21 cellular contexts compared by ENCODE assay signal in genomic region chr9:121842612-121842978, GRCh38.
DNase-seq lines count a peak whose midpoint lies in the region; ATAC-seq and TF ChIP-seq lines count a peak whose summit lies in the region.
"Had no signal": no experiment of that assay in that cellular context is flagged by ENCODE, and none has a peak within 500 bp of the region (broad histone marks: within the 10 kb centered on the region; RNA-seq: fewer than 3 reads in every experiment).

No MANE protein-coding gene starts in this region.

- H3K27me3 ChIP-seq in IMR-90 (ENCODE audit: control insufficient read depth, insufficient read depth, low read length) = no peaks in the 10 kb centered on the region
- H3K27me3 ChIP-seq in brain microvascular endothelial cell (replicated peaks) = no peaks in the 10 kb centered on the region
- no peaks in the 10 kb centered on the region for H3K27me3 ChIP-seq in neural progenitor cell
- no peaks in the 10 kb centered on the region for H3K27me3 ChIP-seq in MG63
- H3K27me3 ChIP-seq: pancreas, SJCRH30 had no signal

- H3K18ac ChIP-seq in IMR-90 (ENCODE audit: low read depth, low read length) = peak overlapping the region; percentile 75; the same call in 1 of the 2 replicates

- H3K23ac ChIP-seq in IMR-90 (ENCODE audit: low read depth, low read length) = peak overlapping the region; percentile 55; the same call in 1 of the 2 replicates

- no peaks in the 10 kb centered on the region for H3K4me1 Mint-ChIP-seq in neural progenitor cell
- H3K4me1 Mint-ChIP-seq: activated T-helper 17 cell treated with anti-CD3 and anti-CD28 coated beads, Interleukin-2, amount 50 U/mL, for 72 hours had no signal

- H4K91ac ChIP-seq in IMR-90 (ENCODE audit: insufficient read depth, low read depth, low read length) = peak overlapping the region; percentile 43

- peak overlapping the region; percentile 44 for H3K4ac ChIP-seq in IMR-90 (ENCODE audit: low read depth, low read length)

- in situ Hi-C loops in IMR-90 (cut with MboI; ENCODE audit: low sequenced_read_pairs) (no loop called here), brain microvascular endothelial cell (cut with HindIII; ENCODE audit: low pct_ligation_motif_present, low sequenced_read_pairs) (no loop called here)

- H3K27ac ChIP-seq in IMR-90 (ENCODE audit: insufficient read depth, low read length) (peak overlapping the region; percentile 59; the same call in 1 of the 2 replicates), brain microvascular endothelial cell (no peak overlapping the region), neural progenitor cell (no peak overlapping the region)
- H3K27ac ChIP-seq: pancreas, SJCRH30 had no signal

- H3K4me1 ChIP-seq in IMR-90 (ENCODE audit: control insufficient read depth, insufficient read depth, low read length) (peaks cover 22% of the 10 kb centered on the region), neural progenitor cell (no peaks in the 10 kb centered on the region)
- H3K4me1 ChIP-seq: SJCRH30 had no signal

- no peaks in the 10 kb centered on the region for H3K27me3 Mint-ChIP-seq in neural progenitor cell (ENCODE audit: insufficient read depth, low read depth)
- H3K27me3 Mint-ChIP-seq: activated T-helper 17 cell treated with anti-CD3 and anti-CD28 coated beads, Interleukin-2, amount 50 U/mL, for 72 hours; stimulated activated naive CD8-positive, alpha-beta T cell treated with anti-CD3 and anti-CD28 coated beads, Interleukin-15, amount 100 ng/mL, for 72 hours had no signal

- dilution Hi-C loops in IMR-90 (cut with HindIII; ENCODE audit: low sequenced_read_pairs, unreplicated experiment) = no loop called here

- H3F3A ChIP-seq in neural progenitor cell (ENCODE audit: low read depth) = no peaks in the 10 kb centered on the region

- no peak for TF ChIP-seq POLR2A in IMR-90 (IDR thresholded peaks at IDR 0.05; ENCODE audit: low read depth, low read length)

- H2BK15ac ChIP-seq in IMR-90 (ENCODE audit: low read depth, low read length) = peak overlapping the region; percentile 79; the same call in 2 of the 3 replicates

- H3K79me2 ChIP-seq in neural progenitor cell (ENCODE audit: low read depth) = no peaks in the 10 kb centered on the region

- peak; percentile 84 for ATAC-seq in IMR-90 (ENCODE audit: low read depth)
- ATAC-seq in HG02623 (IDR thresholded peaks at IDR 0.05; ENCODE audit: unreplicated experiment) = no peak
- no peak for ATAC-seq in stimulated activated naive CD8-positive, alpha-beta T cell treated with anti-CD3 and anti-CD28 coated beads, Interleukin-15, Interleukin-2, amounts not matched to agents 100 U/mL and 50 U/mL, for 24 hours
- ATAC-seq: activated CD8-positive, alpha-beta memory T cell treated with anti-CD3 and anti-CD28 coated beads, Interleukin-2, amount 10 ng/mL, durations not matched to agents 7 days and 5 days; activated naive CD8-positive, alpha-beta T cell treated with anti-CD3 and anti-CD28 coated beads, Interleukin-2, amount 50 U/mL, for 24 hours; activated T-helper 17 cell treated with anti-CD3 and anti-CD28 coated beads, Interleukin-2, amount 50 U/mL, for 72 hours; pancreas; stimulated activated naive CD8-positive, alpha-beta T cell treated with anti-CD3 and anti-CD28 coated beads, Interleukin-15, amount 100 ng/mL, for 72 hours had no signal

- H2AFZ ChIP-seq in IMR-90 (replicated peaks; ENCODE audit: low read length, poor library complexity) (no peak overlapping the region), neural progenitor cell (replicated peaks) (no peak overlapping the region)

- peak overlapping the region; percentile 70 for H2BK120ac ChIP-seq in IMR-90 (ENCODE audit: low read depth, low read length)

- peak overlapping the region; percentile 79; the same call in 1 of the 2 replicates for H2AK5ac ChIP-seq in IMR-90 (ENCODE audit: low read depth, low read length)

- H3K9ac ChIP-seq in IMR-90 (ENCODE audit: low read depth, low read length) (no peak overlapping the region), neural progenitor cell (no peak overlapping the region)

- peaks cover 16% of the 10 kb centered on the region for H3K9me3 Mint-ChIP-seq in neural progenitor cell

- no peaks in the 10 kb centered on the region for H3K36me3 ChIP-seq in IMR-90 (ENCODE audit: control insufficient read depth, insufficient read depth, low read length)
- no peaks in the 10 kb centered on the region for H3K36me3 ChIP-seq in brain microvascular endothelial cell (replicated peaks)
- H3K36me3 ChIP-seq in neural progenitor cell = no peaks in the 10 kb centered on the region
- no peaks in the 10 kb centered on the region for H3K36me3 ChIP-seq in MG63
- H3K36me3 ChIP-seq: pancreas, SJCRH30 had no signal

- CTCF ChIA-PET in IMR-90 (lab: Yijun Ruan, JAX) = interaction anchor here (0.7 to 1.5 kb wide), 3 partner anchors 19 to 142 kb away, joined by 3 read pairs; no protein-coding TSS in a partner anchor

- no peak overlapping the region; the same call in 1 of the 2 replicates for H4K5ac ChIP-seq in IMR-90 (ENCODE audit: low read depth, low read length)

- no peak overlapping the region for H3K56ac ChIP-seq in IMR-90 (ENCODE audit: extremely low read depth, insufficient read depth, low read length)

- intact Hi-C loops in IMR-90 (cut with micrococcal nuclease) = no loop called here

- no peak overlapping the region for H2AK9ac ChIP-seq in IMR-90 (replicated peaks; ENCODE audit: low read depth, low read length, poor library complexity)

- H3K9me1 ChIP-seq in IMR-90 (ENCODE audit: insufficient read depth, low read length) = peaks cover 22% of the 10 kb centered on the region

- H2BK5ac ChIP-seq in IMR-90 (ENCODE audit: low read depth, low read length, poor library complexity, severe bottlenecking) = peak overlapping the region; percentile 57

- BruUV-seq in IMR-90 (replicated peaks; lab: Mats Ljungman, UMichigan) = no TSS peak

- peak overlapping the region; percentile 39; the same call in 1 of the 2 replicates for H3K14ac ChIP-seq in IMR-90 (replicated peaks; ENCODE audit: low read depth, low read length)

- no peaks in the 10 kb centered on the region for H3K9me3 ChIP-seq in IMR-90 (ENCODE audit: control insufficient read depth, insufficient read depth, low read length)
- H3K9me3 ChIP-seq in neural progenitor cell (ENCODE audit: low read depth) = no peaks in the 10 kb centered on the region
- peaks cover 2% of the 10 kb centered on the region; the same call in 1 of the 2 replicates for H3K9me3 ChIP-seq in MG63
- H3K9me3 ChIP-seq: pancreas, SJCRH30 had no signal

- TF ChIP-seq CTCF in IMR-90 (conservative IDR thresholded peaks at IDR 0.05; ENCODE audit: low read depth, low read length) (no peak), brain microvascular endothelial cell (IDR thresholded peaks at IDR 0.05; ENCODE audit: low read depth, low read length, missing control alignments) (no peak), neural progenitor cell (IDR thresholded peaks at IDR 0.05) (no peak)

- no peaks in the 10 kb centered on the region for H4K20me1 ChIP-seq in IMR-90 (ENCODE audit: insufficient read depth, low read length)
- no peaks in the 10 kb centered on the region for H4K20me1 ChIP-seq in neural progenitor cell (ENCODE audit: low read depth)

- no peak overlapping the region for H3K4me3 ChIP-seq in IMR-90 (ENCODE audit: insufficient read depth, low read depth, low read length)
- H3K4me3 ChIP-seq in brain microvascular endothelial cell (ENCODE audit: low read depth, low read length) = no peak overlapping the region
- no peak overlapping the region for H3K4me3 ChIP-seq in neural progenitor cell
- H3K4me3 ChIP-seq in MG63 = no peak overlapping the region
- H3K4me3 ChIP-seq: pancreas, SJCRH30 had no signal

- POLR2A ChIA-PET in IMR-90 (lab: Charles Lee; ENCODE audit: unreplicated experiment) = no interaction called here

- H3K4me2 ChIP-seq in IMR-90 (ENCODE audit: low read depth, low read length) (peak overlapping the region; percentile 21; the same call in 1 of the 2 replicates), neural progenitor cell (no peak overlapping the region)

- DNase-seq in AG08396 (ENCODE audit: low spot score) = peak; percentile 58
- DNase-seq in IMR-90 = peak; percentile 87
- DNase-seq in brain microvascular endothelial cell = peak; percentile 61
- DNase-seq in hepatic stellate cell (ENCODE audit: low spot score) = peak; percentile 76
- no peak for DNase-seq in stimulated activated naive CD8-positive, alpha-beta T cell treated with anti-CD3 and anti-CD28 coated beads, Interleukin-15, Interleukin-2, amounts not matched to agents 100 U/mL and 50 U/mL, for 24 hours
- no peak for DNase-seq in neural progenitor cell (ENCODE audit: low spot score)
- no peak for DNase-seq in MG63
- DNase-seq: activated naive CD8-positive, alpha-beta T cell treated with anti-CD3 and anti-CD28 coated beads, Interleukin-2, amount 50 U/mL, for 24 hours; effector memory CD4-positive, alpha-beta T cell; H7; KBM-7; NCI-H1092; NCI-H2081 treated with DMSO at 0.1 percent for 48 hours; NCI-H526 treated with DMSO at 0.1 percent for 48 hours; pancreas; SJCRH30; stimulated activated CD4-positive, alpha-beta T cell treated with anti-CD3 and anti-CD28 coated beads, Interleukin-1b, Interleukin-23, amount 100 ng/mL, for 48 hours; stimulated activated naive CD8-positive, alpha-beta T cell treated with anti-CD3 and anti-CD28 coated beads, Interleukin-15, amount 100 ng/mL, for 72 hours had no signal

- H3K36me3 Mint-ChIP-seq in neural progenitor cell = no peaks in the 10 kb centered on the region
- H3K36me3 Mint-ChIP-seq: activated CD8-positive, alpha-beta memory T cell treated with anti-CD3 and anti-CD28 coated beads, Interleukin-2, amount 10 ng/mL, durations not matched to agents 7 days and 5 days had no signal

- no peaks in the 10 kb centered on the region for H3K79me1 ChIP-seq in IMR-90 (ENCODE audit: low read depth in 1 of 2, low read length in 2 of 2)

- H4K8ac ChIP-seq in IMR-90 (ENCODE audit: low read depth in 2 of 2, low read length in 2 of 2) = peak overlapping the region in 1 of 2 experiments; percentile 41; a peak in 1 of 4 replicates

- no peak for TF ChIP-seq RAD21 in IMR-90 (IDR thresholded peaks at IDR 0.05; ENCODE audit: low read length)

- no peak overlapping the region for H3K27ac Mint-ChIP-seq in neural progenitor cell
- H3K27ac Mint-ChIP-seq: activated CD8-positive, alpha-beta memory T cell treated with anti-CD3 and anti-CD28 coated beads, Interleukin-2, amount 10 ng/mL, durations not matched to agents 7 days and 5 days; activated naive CD8-positive, alpha-beta T cell treated with anti-CD3 and anti-CD28 coated beads, Interleukin-2, amount 50 U/mL, for 24 hours; activated T-helper 17 cell treated with anti-CD3 and anti-CD28 coated beads, Interleukin-2, amount 50 U/mL, for 72 hours; stimulated activated naive CD8-positive, alpha-beta T cell treated with anti-CD3 and anti-CD28 coated beads, Interleukin-15, amount 100 ng/mL, for 72 hours had no signal

- H2BK20ac ChIP-seq in IMR-90 (ENCODE audit: low read depth, low read length) = peak overlapping the region; percentile 89

- no CpG with 5 or more reads among the region's 2 CpGs for WGBS in IMR-90 (ENCODE audit: extremely low coverage in 2 of 2, insufficient read length in 1 of 2), 2 experiments

- H3K4me3 Mint-ChIP-seq in neural progenitor cell = no peak overlapping the region
- H3K4me3 Mint-ChIP-seq: activated CD8-positive, alpha-beta memory T cell treated with anti-CD3 and anti-CD28 coated beads, Interleukin-2, amount 10 ng/mL, durations not matched to agents 7 days and 5 days; activated naive CD8-positive, alpha-beta T cell treated with anti-CD3 and anti-CD28 coated beads, Interleukin-2, amount 50 U/mL, for 24 hours; activated T-helper 17 cell treated with anti-CD3 and anti-CD28 coated beads, Interleukin-2, amount 50 U/mL, for 72 hours; stimulated activated naive CD8-positive, alpha-beta T cell treated with anti-CD3 and anti-CD28 coated beads, Interleukin-15, amount 100 ng/mL, for 72 hours had no signal

Comparison
In these comparisons a context has a peak if more than half of its experiments do, and no peak if none do; other contexts are left out.
1. DNase-seq: peak in AG08396 (single experiment), IMR-90 (single experiment), brain microvascular endothelial cell (single experiment) and hepatic stellate cell (single experiment); none in stimulated activated naive CD8-positive, alpha-beta T cell treated with anti-CD3 and anti-CD28 coated beads, Interleukin-15, Interleukin-2, amounts not matched to agents 100 U/mL and 50 U/mL, for 24 hours (single experiment), neural progenitor cell (single experiment) and MG63 (single experiment).